8 cellular contexts compared by ENCODE assay signal in genomic region chr11:2466869-2467694, GRCh38. TPM values are rescaled to one million over a fixed set of nuclear protein-coding genes. Genes with fewer than 3 reads are reported as not detected.
DNase-seq lines count a peak whose midpoint lies in the region; ATAC-seq and TF ChIP-seq lines count a peak whose summit lies in the region.

No MANE protein-coding gene starts in this region.

- H3K9me3 ChIP-seq in BE2C: no peaks in the 10 kb centered on the region

- H3K27me3 ChIP-seq in foreskin keratinocyte (no peaks in the 10 kb centered on the region), BE2C (no peaks in the 10 kb centered on the region)

- no peak for TF ChIP-seq CTCF in GM13977 (IDR thresholded peaks at IDR 0.05; ENCODE audit: extremely low read depth, insufficient read depth, missing control alignments)
- no peak for TF ChIP-seq CTCF in foreskin keratinocyte (conservative IDR thresholded peaks at IDR 0.05)
- no peak for TF ChIP-seq CTCF in BE2C (IDR thresholded peaks at IDR 0.05; ENCODE audit: low read depth, low read length)

- intact Hi-C loops in activated T-helper 1 cell treated with anti-CD3 and anti-CD28 coated beads, Interleukin-12 subunit alpha, Interleukin-12 subunit beta, Interleukin-2, Interleukin-4 antibody, amounts not matched to agents 30 ng/mL and 10 ng/mL and 1 ng/mL, durations not matched to agents 14 hours and 24 hours and 36 hours (cut with micrococcal nuclease): no loop called here

- H3K4me3 ChIP-seq in BE2C (ENCODE audit: low read depth, low read length): no peak overlapping the region

- no peaks in the 10 kb centered on the region for H3K36me3 ChIP-seq in BE2C

- H3K27me3 Mint-ChIP-seq in activated T-helper 1 cell treated with anti-CD3 and anti-CD28 coated beads, Interleukin-12 subunit alpha, Interleukin-12 subunit beta, Interleukin-2, Interleukin-4 antibody, amounts not matched to agents 30 ng/mL and 10 ng/mL and 1 ng/mL, durations not matched to agents 14 hours and 24 hours and 36 hours (ENCODE audit: insufficient read depth): peaks cover 11% of the 10 kb centered on the region

- H3K27ac ChIP-seq in foreskin keratinocyte: no peak overlapping the region

- no peak for ATAC-seq in foreskin keratinocyte

- H3K36me3 Mint-ChIP-seq in activated T-helper 1 cell treated with anti-CD3 and anti-CD28 coated beads, Interleukin-12 subunit alpha, Interleukin-12 subunit beta, Interleukin-2, Interleukin-4 antibody, amounts not matched to agents 30 ng/mL and 10 ng/mL and 1 ng/mL, durations not matched to agents 14 hours and 24 hours and 36 hours (ENCODE audit: low read depth): no peaks in the 10 kb centered on the region

- in situ Hi-C loops in GM13977 (cut with MboI; ENCODE audit: low pct_unique_long_range_greater_than_20kb, low sequenced_read_pairs, unreplicated experiment): no loop called here

- H3K4me1 ChIP-seq in foreskin keratinocyte (no peaks in the 10 kb centered on the region), BE2C (no peaks in the 10 kb centered on the region)

- H3K4me3 Mint-ChIP-seq in activated T-helper 1 cell treated with anti-CD3 and anti-CD28 coated beads, Interleukin-12 subunit alpha, Interleukin-12 subunit beta, Interleukin-2, Interleukin-4 antibody, amounts not matched to agents 30 ng/mL and 10 ng/mL and 1 ng/mL, durations not matched to agents 14 hours and 24 hours and 36 hours: peak overlapping the region; percentile 19

- peak overlapping the region; percentile 18 for H3K27ac Mint-ChIP-seq in activated T-helper 1 cell treated with anti-CD3 and anti-CD28 coated beads, Interleukin-12 subunit alpha, Interleukin-12 subunit beta, Interleukin-2, Interleukin-4 antibody, amounts not matched to agents 30 ng/mL and 10 ng/mL and 1 ng/mL, durations not matched to agents 14 hours and 24 hours and 36 hours

- no peaks in the 10 kb centered on the region for H3K9me3 Mint-ChIP-seq in activated T-helper 1 cell treated with anti-CD3 and anti-CD28 coated beads, Interleukin-12 subunit alpha, Interleukin-12 subunit beta, Interleukin-2, Interleukin-4 antibody, amounts not matched to agents 30 ng/mL and 10 ng/mL and 1 ng/mL, durations not matched to agents 14 hours and 24 hours and 36 hours

- peaks cover 19% of the 10 kb centered on the region for H3K4me1 Mint-ChIP-seq in activated T-helper 1 cell treated with anti-CD3 and anti-CD28 coated beads, Interleukin-12 subunit alpha, Interleukin-12 subunit beta, Interleukin-2, Interleukin-4 antibody, amounts not matched to agents 30 ng/mL and 10 ng/mL and 1 ng/mL, durations not matched to agents 14 hours and 24 hours and 36 hours (ENCODE audit: low read depth)

- DNase-seq in GM13977 (ENCODE audit: low spot score): peak; percentile 75
- peak; percentile 41 for DNase-seq in NAMALWA (ENCODE audit: low spot score)
- peak; percentile 61 for DNase-seq in activated T-helper 1 cell treated with anti-CD3 and anti-CD28 coated beads, Interleukin-12 subunit alpha, Interleukin-12 subunit beta, Interleukin-2, Interleukin-4 antibody, amounts not matched to agents 30 ng/mL and 10 ng/mL and 1 ng/mL, durations not matched to agents 14 hours and 24 hours and 36 hours (ENCODE audit: low spot score)
- peak; percentile 30 for DNase-seq in pons (ENCODE audit: low spot score)
- DNase-seq in occipital lobe (lab: John Stamatoyannopoulos, UW): no peak
- no peak for DNase-seq in foreskin keratinocyte
- DNase-seq in NCI-H510A (lab: John Stamatoyannopoulos, UW): no peak
- DNase-seq in BE2C: no peak

RNA-seq across cellular contexts. Expression of gene KCNQ1, which starts 22.3 kb away (rescaled TPM):
- total RNA-seq in activated T-helper 1 cell treated with anti-CD3 and anti-CD28 coated beads, Interleukin-12 subunit alpha, Interleukin-12 subunit beta, Interleukin-2, Interleukin-4 antibody, amounts not matched to agents 30 ng/mL and 10 ng/mL and 1 ng/mL, durations not matched to agents 14 hours and 24 hours and 36 hours: 5.3 and 6.4 TPM in 2 replicates
- total RNA-seq in occipital lobe (0.31 TPM), foreskin keratinocyte (not detected in 2 replicates)
- polyA plus RNA-seq in foreskin keratinocyte: not detected in 2 replicates
- polyA plus RNA-seq in BE2C (2012; ENCODE audit: insufficient read depth, insufficient read length, low read depth): not detected

RNA-seq across cellular contexts. Expression of gene TRPM5, which starts 22.8 kb away (rescaled TPM):
- not detected in 2 replicates for total RNA-seq in activated T-helper 1 cell treated with anti-CD3 and anti-CD28 coated beads, Interleukin-12 subunit alpha, Interleukin-12 subunit beta, Interleukin-2, Interleukin-4 antibody, amounts not matched to agents 30 ng/mL and 10 ng/mL and 1 ng/mL, durations not matched to agents 14 hours and 24 hours and 36 hours
- total RNA-seq in occipital lobe: not detected
- total RNA-seq in foreskin keratinocyte: not detected in 2 replicates
- not detected in 2 replicates for polyA plus RNA-seq in foreskin keratinocyte
- 0.15 TPM for polyA plus RNA-seq in BE2C (2012; ENCODE audit: insufficient read depth, insufficient read length, low read depth)

Comparison
In these comparisons a context has a peak if more than half of its experiments do, and no peak if none do; other contexts are left out.
1. DNase-seq: peak in GM13977 (single experiment), NAMALWA (single experiment), activated T-helper 1 cell treated with anti-CD3 and anti-CD28 coated beads, Interleukin-12 subunit alpha, Interleukin-12 subunit beta, Interleukin-2, Interleukin-4 antibody, amounts not matched to agents 30 ng/mL and 10 ng/mL and 1 ng/mL, durations not matched to agents 14 hours and 24 hours and 36 hours (single experiment) and pons (single experiment); none in occipital lobe (single experiment), foreskin keratinocyte (0 of 2), NCI-H510A (single experiment) and BE2C (single experiment).